ENCODE assay signal across 34 cellular contexts in the genomic region with DNA sequence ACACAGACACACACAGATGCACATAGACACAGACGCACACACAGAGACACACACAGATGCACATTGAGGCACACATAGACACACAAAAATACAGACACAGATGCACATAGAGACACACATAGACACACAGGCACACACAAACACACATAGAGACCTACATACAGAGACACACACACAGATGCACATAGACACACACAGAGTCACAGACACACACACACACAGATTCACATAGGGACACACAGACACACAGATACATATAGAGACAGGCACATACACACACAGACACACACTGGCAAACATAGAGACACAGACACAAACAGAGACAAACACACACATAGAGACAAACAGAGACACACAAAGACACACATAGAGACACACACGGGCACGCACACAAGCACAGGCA. TPM values are rescaled to one million over a fixed set of nuclear protein-coding genes. Genes with fewer than 3 reads are reported as not detected.
"Had no signal": no experiment of that assay in that cellular context is flagged by ENCODE, and none has a peak within 500 bp of the region (broad histone marks: within the 10 kb centered on the region; RNA-seq: fewer than 3 reads in every experiment).

No MANE protein-coding gene starts in this region.

- H3K27ac ChIP-seq: colonic mucosa, epithelial cell of prostate, esophagus muscularis mucosa, foreskin keratinocyte, gastroesophageal sphincter, heart left ventricle, hepatocyte, left lung, neural progenitor cell, parathyroid adenoma, right atrium auricular region, sigmoid colon, stomach, thyroid gland had no signal

- H3K79me2 ChIP-seq: hepatocyte, parathyroid adenoma had no signal

- FAIRE-seq: islet of Langerhans had no signal

- ATAC-seq: foreskin keratinocyte; gastroesophageal sphincter; naive thymus-derived CD4-positive, alpha-beta T cell had no signal

- H3K4me1 ChIP-seq: colonic mucosa, esophagus muscularis mucosa, foreskin keratinocyte, gastroesophageal sphincter, heart left ventricle, left lung, neural progenitor cell, parathyroid adenoma, right atrium auricular region, sigmoid colon, thyroid gland had no signal

- H3K9me3 ChIP-seq: colonic mucosa, esophagus muscularis mucosa, gastroesophageal sphincter, heart left ventricle, left lung, right atrium auricular region, sigmoid colon, stomach, thyroid gland had no signal

- H3K4me3 ChIP-seq: colonic mucosa, esophagus muscularis mucosa, gastroesophageal sphincter, heart left ventricle, hepatocyte, left lung, neural progenitor cell, right atrium auricular region, sigmoid colon, stomach, thyroid gland had no signal

- H3K9ac ChIP-seq: neural progenitor cell, parathyroid adenoma had no signal

- H3K27me3 ChIP-seq: colonic mucosa, hepatocyte, neural progenitor cell, thyroid gland had no signal

- DNase-seq: effector CD8-positive, alpha-beta T cell; foreskin keratinocyte; heart left ventricle; left cardiac atrium; mammary epithelial cell; mesendoderm; midbrain; naive thymus-derived CD4-positive, alpha-beta T cell; sigmoid colon; stimulated activated CD4-positive, alpha-beta T cell treated with anti-CD3 and anti-CD28 coated beads, Interleukin-2, amount 100 ng/mL, for 24 hours; stimulated activated CD4-positive, alpha-beta T cell treated with anti-CD3 and anti-CD28 coated beads, Interleukin-4, amount 100 ng/mL, for 24 hours; stimulated activated naive CD4-positive, alpha-beta T cell treated with Interleukin-2 at 50 U/mL for 16 hours; thyroid gland had no signal

- H3K4me2 ChIP-seq: hepatocyte, neural progenitor cell had no signal

- H2AFZ ChIP-seq: hepatocyte, neural progenitor cell had no signal

- H3K36me3 ChIP-seq: colonic mucosa, esophagus muscularis mucosa, gastroesophageal sphincter, heart left ventricle, left lung, neural progenitor cell, right atrium auricular region, sigmoid colon, stomach, thyroid gland had no signal

RNA-seq across cellular contexts. Expression of gene GCGR, which starts 9.9 kb away (rescaled TPM):
- total RNA-seq: colonic mucosa; fibroblast of lung; foreskin keratinocyte; heart left ventricle; kidney epithelial cell; left cardiac atrium; mammary epithelial cell; naive thymus-derived CD4-positive, alpha-beta T cell; right atrium auricular region; skeletal muscle tissue; temporal lobe; thyroid gland; urinary bladder had no signal
- polyA plus RNA-seq: fibroblast of lung; foreskin keratinocyte; heart left ventricle; mammary epithelial cell; naive thymus-derived CD4-positive, alpha-beta T cell had no signal

RNA-seq across cellular contexts. Expression of gene PPP1R27, which starts 40.8 kb away (rescaled TPM):
- total RNA-seq: colonic mucosa; endodermal cell; esophagus muscularis mucosa; fibroblast of lung; foreskin keratinocyte; gastroesophageal sphincter; heart left ventricle; hepatocyte; left cardiac atrium; left lung; mucosa of gallbladder; naive thymus-derived CD4-positive, alpha-beta T cell; osteoblast; progenitor cell of endocrine pancreas; right atrium auricular region; sigmoid colon; stomach; subcutaneous adipose tissue; temporal lobe; thyroid gland; urinary bladder had no signal
- polyA plus RNA-seq: fibroblast of lung, heart left ventricle, urinary bladder had no signal
